ENCODE assay signal across 13 cellular contexts in genomic region chr14:55843718-55844403, GRCh38.
DNase-seq lines count a peak whose midpoint lies in the region; ATAC-seq, FAIRE-seq and TF ChIP-seq lines count a peak whose summit lies in the region.
"Had no signal": no experiment of that assay in that cellular context is flagged by ENCODE, and none has a peak within 500 bp of the region (broad histone marks: within the 10 kb centered on the region; RNA-seq: fewer than 3 reads in every experiment).

No MANE protein-coding gene starts in this region.

- DNase-seq in CD14-positive monocyte (ENCODE audit: low spot score) (no peak), NCI-H69 (lab: John Stamatoyannopoulos, UW) (peak; percentile 20), dermis blood vessel endothelial cell (peak; percentile 41), GM19239 (ENCODE audit: insufficient read length, low spot score) (no peak), T-helper 1 cell (no peak), GM19240 (ENCODE audit: insufficient read length, low spot score) (no peak)
- DNase-seq: activated T-cell treated with anti-CD3 and anti-CD28 coated beads, Interleukin-2, amount 50 U/mL, for 1 hour; caudate nucleus; SHP77 treated with DMSO at 0.1 percent for 48 hours; stimulated activated CD4-positive, alpha-beta T cell treated with anti-CD3 and anti-CD28 coated beads, Interleukin-4, amount 100 ng/mL, for 4 hours had no signal

- H3F3A ChIP-seq in neural cell (ENCODE audit: insufficient read depth, low read length, poor library complexity, severe bottlenecking): no peaks in the 10 kb centered on the region

- no peak for TF ChIP-seq RAD21 in neural cell (conservative IDR thresholded peaks at IDR 0.05)

- TF ChIP-seq CTCF in CD14-positive monocyte (IDR thresholded peaks at IDR 0.05): peak; percentile 37
- no peak for TF ChIP-seq CTCF in neural cell (IDR thresholded peaks at IDR 0.05; ENCODE audit: poor library complexity, severe bottlenecking)

- peaks cover 0 to 3% (median 0%) of the 10 kb centered on the region in 3 donors for H3K27me3 Mint-ChIP-seq in CD14-positive monocyte (ENCODE audit: low read depth in 3 of 3)
- H3K27me3 Mint-ChIP-seq: memory B cell had no signal

- no peaks in the 10 kb centered on the region for H3K9me2 ChIP-seq in neural cell (ENCODE audit: insufficient read depth, low read length)

- H3K27ac Mint-ChIP-seq in CD14-positive monocyte: no peak overlapping the region
- H3K27ac Mint-ChIP-seq: memory B cell had no signal

- no peaks in the 10 kb centered on the region for H3K4me1 Mint-ChIP-seq in CD14-positive monocyte
- H3K4me1 Mint-ChIP-seq: memory B cell had no signal

- H3K36me3 ChIP-seq in neural cell (ENCODE audit: insufficient read depth, low read length): no peaks in the 10 kb centered on the region

- intact Hi-C loops in CD14-positive monocyte (cut with micrococcal nuclease): no loop called here

- TF ChIP-seq EP300 in neural cell (conservative IDR thresholded peaks at IDR 0.05; ENCODE audit: poor library complexity, severe bottlenecking): no peak

- no peak overlapping the region for H3K4me2 ChIP-seq in neural cell (ENCODE audit: low read length)

- no peaks in the 10 kb centered on the region for H3K9me3 ChIP-seq in neural cell (ENCODE audit: low read length)

- no peak overlapping the region for H3K4me3 ChIP-seq in neural cell (ENCODE audit: low read length)

- no peak overlapping the region for H2AFZ ChIP-seq in neural cell (ENCODE audit: low read depth, low read length)

- H3K36me3 Mint-ChIP-seq in CD14-positive monocyte: no peaks in the 10 kb centered on the region
- H3K36me3 Mint-ChIP-seq: memory B cell had no signal

- H3K79me2 ChIP-seq in neural cell (replicated peaks; ENCODE audit: insufficient read depth, low read length): no peaks in the 10 kb centered on the region

- peaks cover 0 to 12% (median 4%) of the 10 kb centered on the region in 7 donors for H3K9me3 Mint-ChIP-seq in CD14-positive monocyte

- H3K27ac ChIP-seq in neural cell (ENCODE audit: low read length): no peak overlapping the region

- H3K27me3 ChIP-seq in neural cell (ENCODE audit: insufficient read depth, low read depth, low read length): no peaks in the 10 kb centered on the region

- no peak for FAIRE-seq in GM19239 (lab: Jason Lieb, UNC)

- H3K4me3 Mint-ChIP-seq in CD14-positive monocyte: no peak overlapping the region
- H3K4me3 Mint-ChIP-seq: memory B cell had no signal

- H4K20me1 ChIP-seq in neural cell (ENCODE audit: insufficient read depth): no peaks in the 10 kb centered on the region

- no peak overlapping the region for H3K9ac ChIP-seq in neural cell (ENCODE audit: low read length)

- ATAC-seq in GM21717 (IDR thresholded peaks at IDR 0.05; ENCODE audit: unreplicated experiment): no peak

TF ChIP-seq in neural cell, 6 proteins besides CTCF, POLR2A, EP300 and RAD21:
- TF ChIP-seq SMC3 (conservative IDR thresholded peaks at IDR 0.05; ENCODE audit: poor library complexity): peak; percentile 30
- no peak for TF ChIP-seq REST (IDR thresholded peaks at IDR 0.05; ENCODE audit: borderline replicate concordance)

Comparison
In these comparisons a context has a peak if more than half of its experiments do, and no peak if none do; other contexts are left out.
1. DNase-seq: peak in NCI-H69 (single experiment) and dermis blood vessel endothelial cell (single experiment); none in CD14-positive monocyte (single experiment), GM19239 (single experiment), T-helper 1 cell (0 of 5) and GM19240 (single experiment).